1 cellular context compared by ENCODE assay signal in the genomic region with DNA sequence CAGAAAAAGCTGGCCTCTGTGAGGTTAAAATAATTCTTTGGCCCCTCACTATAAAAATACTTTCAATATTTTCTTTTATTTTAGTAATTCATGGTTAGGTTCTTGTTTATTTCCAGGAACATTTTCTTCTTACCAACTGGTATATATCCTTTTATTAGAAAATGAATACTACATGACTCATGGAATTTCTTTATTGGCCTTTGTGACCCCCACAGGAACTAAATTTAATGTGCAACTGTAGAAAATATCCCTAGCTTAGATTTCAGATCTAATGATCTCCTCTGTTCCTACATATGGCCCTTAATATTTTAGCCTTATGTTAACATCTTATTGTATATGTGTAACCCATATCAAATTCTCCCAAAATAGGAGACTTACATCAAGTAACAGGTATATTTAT.
TF ChIP-seq lines count a peak whose summit lies in the region.

No MANE protein-coding gene starts in this region.

TF ChIP-seq in GM23338, 12 proteins besides CTCF, POLR2A, EP300 and RAD21 (continued from another document):
- TF ChIP-seq, protein P1, sequence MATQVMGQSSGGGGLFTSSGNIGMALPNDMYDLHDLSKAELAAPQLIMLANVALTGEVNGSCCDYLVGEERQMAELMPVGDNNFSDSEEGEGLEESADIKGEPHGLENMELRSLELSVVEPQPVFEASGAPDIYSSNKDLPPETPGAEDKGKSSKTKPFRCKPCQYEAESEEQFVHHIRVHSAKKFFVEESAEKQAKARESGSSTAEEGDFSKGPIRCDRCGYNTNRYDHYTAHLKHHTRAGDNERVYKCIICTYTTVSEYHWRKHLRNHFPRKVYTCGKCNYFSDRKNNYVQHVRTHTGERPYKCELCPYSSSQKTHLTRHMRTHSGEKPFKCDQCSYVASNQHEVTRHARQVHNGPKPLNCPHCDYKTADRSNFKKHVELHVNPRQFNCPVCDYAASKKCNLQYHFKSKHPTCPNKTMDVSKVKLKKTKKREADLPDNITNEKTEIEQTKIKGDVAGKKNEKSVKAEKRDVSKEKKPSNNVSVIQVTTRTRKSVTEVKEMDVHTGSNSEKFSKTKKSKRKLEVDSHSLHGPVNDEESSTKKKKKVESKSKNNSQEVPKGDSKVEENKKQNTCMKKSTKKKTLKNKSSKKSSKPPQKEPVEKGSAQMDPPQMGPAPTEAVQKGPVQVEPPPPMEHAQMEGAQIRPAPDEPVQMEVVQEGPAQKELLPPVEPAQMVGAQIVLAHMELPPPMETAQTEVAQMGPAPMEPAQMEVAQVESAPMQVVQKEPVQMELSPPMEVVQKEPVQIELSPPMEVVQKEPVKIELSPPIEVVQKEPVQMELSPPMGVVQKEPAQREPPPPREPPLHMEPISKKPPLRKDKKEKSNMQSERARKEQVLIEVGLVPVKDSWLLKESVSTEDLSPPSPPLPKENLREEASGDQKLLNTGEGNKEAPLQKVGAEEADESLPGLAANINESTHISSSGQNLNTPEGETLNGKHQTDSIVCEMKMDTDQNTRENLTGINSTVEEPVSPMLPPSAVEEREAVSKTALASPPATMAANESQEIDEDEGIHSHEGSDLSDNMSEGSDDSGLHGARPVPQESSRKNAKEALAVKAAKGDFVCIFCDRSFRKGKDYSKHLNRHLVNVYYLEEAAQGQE (IDR thresholded peaks at IDR 0.05; ENCODE audit: unreplicated experiment), result no peak
- TF ChIP-seq CREB1 (CRISPR knock-in tag; IDR thresholded peaks at IDR 0.05; ENCODE audit: low read depth), result no peak
- TF ChIP-seq ZNF114 (CRISPR knock-in tag; IDR thresholded peaks at IDR 0.05), result no peak
- TF ChIP-seq STAT1 (IDR thresholded peaks at IDR 0.05; ENCODE audit: unreplicated experiment), result no peak
- TF ChIP-seq POLR2AphosphoS5 (IDR thresholded peaks at IDR 0.05; ENCODE audit: low read depth), result no peak
- TF ChIP-seq EZH2phosphoT487 (IDR thresholded peaks at IDR 0.05; ENCODE audit: unreplicated experiment), result no peak
- no peak for TF ChIP-seq ETS1 (IDR thresholded peaks at IDR 0.05)
- TF ChIP-seq EZH2 (IDR thresholded peaks at IDR 0.05; ENCODE audit: low read depth, unreplicated experiment), result no peak
- no peak for TF ChIP-seq NANOG (IDR thresholded peaks at IDR 0.05; ENCODE audit: borderline replicate concordance)
